In genomic region chr17:82193050-82193449, GRCh38 we compare ENCODE assay signal across 7 cellular contexts. TPM values are rescaled to one million over a fixed set of nuclear protein-coding genes. Genes with fewer than 3 reads are reported as not detected.
A peak's percentile ranks its signal among the peaks of the same experiment; 100 is the strongest.
DNase-seq lines count a peak whose midpoint lies in the region; ATAC-seq and TF ChIP-seq lines count a peak whose summit lies in the region.
"Not testable (repeated sequence)": the region's sequence is repeated elsewhere in the genome, so short reads cannot be mapped to it uniquely, and the experiment has no call there.

No MANE protein-coding gene starts in this region.

- not testable (repeated sequence) for H3K27me3 ChIP-seq in Peyer's patch; neutrophil; spleen (replicated peaks in 1 of 7)

- H3K27ac ChIP-seq in Peyer's patch (peak overlapping the region in 3 of 4 donors; percentile 30 to 76 (median 75)), neutrophil (peak overlapping the region; percentile 79), spleen (peak overlapping the region in 7 of 8 donors; percentile 6 to 85 (median 67))

- H3K36me3 Mint-ChIP-seq in CD14-positive monocyte: peaks cover 32 to 37% of the 10 kb centered on the region in 2 donors
- H3K36me3 Mint-ChIP-seq in activated CD8-positive, alpha-beta memory T cell treated with anti-CD3 and anti-CD28 coated beads, Interleukin-2, amount 10 ng/mL, durations not matched to agents 7 days and 5 days: peaks cover 23% of the 10 kb centered on the region
- peaks cover 26% of the 10 kb centered on the region for H3K36me3 Mint-ChIP-seq in endothelial cell (ENCODE audit: low read depth, unreplicated experiment)

- H3K9me3 ChIP-seq in Peyer's patch, mucosa of descending colon, neutrophil, spleen: not testable (repeated sequence)

- not testable (repeated sequence) for H3K36me3 ChIP-seq in Peyer's patch; mucosa of descending colon (ENCODE audit: low read depth)
- peaks cover 13% of the 10 kb centered on the region for H3K36me3 ChIP-seq in neutrophil
- peaks cover 0 to 56% (median 11%) of the 10 kb centered on the region in 6 donors for H3K36me3 ChIP-seq in spleen

- H3K27ac Mint-ChIP-seq in CD14-positive monocyte: peak overlapping the region; percentile 56 to 94 (median 85)
- H3K27ac Mint-ChIP-seq in activated CD8-positive, alpha-beta memory T cell treated with anti-CD3 and anti-CD28 coated beads, Interleukin-2, amount 10 ng/mL, durations not matched to agents 7 days and 5 days: peak overlapping the region; percentile 50
- peak overlapping the region; percentile 87 for H3K27ac Mint-ChIP-seq in endothelial cell (ENCODE audit: unreplicated experiment)

- H3K9me3 Mint-ChIP-seq in CD14-positive monocyte; activated CD8-positive, alpha-beta memory T cell treated with anti-CD3 and anti-CD28 coated beads, Interleukin-2, amount 10 ng/mL, durations not matched to agents 7 days and 5 days (ENCODE audit: low read depth); endothelial cell (ENCODE audit: unreplicated experiment): not testable (repeated sequence)

- peaks cover 17% of the 10 kb centered on the region for H3K4me1 Mint-ChIP-seq in CD14-positive monocyte
- peaks cover 12% of the 10 kb centered on the region for H3K4me1 Mint-ChIP-seq in activated CD8-positive, alpha-beta memory T cell treated with anti-CD3 and anti-CD28 coated beads, Interleukin-2, amount 10 ng/mL, durations not matched to agents 7 days and 5 days
- H3K4me1 Mint-ChIP-seq in endothelial cell (ENCODE audit: unreplicated experiment): peaks cover 17% of the 10 kb centered on the region

- not testable (repeated sequence) for ATAC-seq in activated CD8-positive, alpha-beta memory T cell treated with anti-CD3 and anti-CD28 coated beads, Interleukin-2, amount 10 ng/mL, durations not matched to agents 7 days and 5 days
- peak; percentile 55 for ATAC-seq in mucosa of descending colon

- intact Hi-C loops in CD14-positive monocyte (cut with micrococcal nuclease); mucosa of descending colon (cut with DNase I, micrococcal nuclease); spleen (cut with DNase I; ENCODE audit: low total_unique reads): not testable (repeated sequence)

- H3K27me3 Mint-ChIP-seq in CD14-positive monocyte (ENCODE audit: low read depth in 3 of 3); activated CD8-positive, alpha-beta memory T cell treated with anti-CD3 and anti-CD28 coated beads, Interleukin-2, amount 10 ng/mL, durations not matched to agents 7 days and 5 days; endothelial cell (ENCODE audit: unreplicated experiment): not testable (repeated sequence)

- not testable (repeated sequence) for H3K4me3 ChIP-seq in Peyer's patch; mucosa of descending colon; neutrophil (ENCODE audit: low read depth in 1 of 2, low read length in 1 of 2); spleen

- TF ChIP-seq POLR2A in Peyer's patch (IDR thresholded peaks at IDR 0.05); spleen (IDR thresholded peaks at IDR 0.05): not testable (repeated sequence)

- not testable (repeated sequence) for DNase-seq in CD14-positive monocyte (ENCODE audit: low spot score); Peyer's patch; activated CD8-positive, alpha-beta memory T cell treated with anti-CD3 and anti-CD28 coated beads, Interleukin-2, amount 10 ng/mL, durations not matched to agents 7 days and 5 days; endothelial cell (ENCODE audit: low spot score); spleen
- DNase-seq in mucosa of descending colon: peak in 2 of 3 donors; percentile 59 to 61

- not testable (repeated sequence) for H3K4me1 ChIP-seq in Peyer's patch; mucosa of descending colon (ENCODE audit: low read depth)
- H3K4me1 ChIP-seq in neutrophil (ENCODE audit: control insufficient read depth in 1 of 2, insufficient read depth in 1 of 2, low read depth in 1 of 2, low read length in 1 of 2) (peaks cover 14 to 19% of the 10 kb centered on the region in 2 experiments), spleen (peaks cover 0 to 21% (median 9%) of the 10 kb centered on the region in 6 donors)

- not testable (repeated sequence) for H3K4me3 Mint-ChIP-seq in CD14-positive monocyte; activated CD8-positive, alpha-beta memory T cell treated with anti-CD3 and anti-CD28 coated beads, Interleukin-2, amount 10 ng/mL, durations not matched to agents 7 days and 5 days
- H3K4me3 Mint-ChIP-seq in endothelial cell (ENCODE audit: unreplicated experiment): peak overlapping the region; percentile 71

- CTCF ChIA-PET in activated CD8-positive, alpha-beta memory T cell treated with anti-CD3 and anti-CD28 coated beads, Interleukin-2, amount 10 ng/mL, durations not matched to agents 7 days and 5 days (lab: Charles Lee): interaction anchor here (1.8 to 3.1 kb wide), 2 partner anchors 9 to 13 kb away, joined by 5 to 10 read pairs; no protein-coding TSS in a partner anchor

- not testable (repeated sequence) for TF ChIP-seq CTCF in CD14-positive monocyte (IDR thresholded peaks at IDR 0.05); Peyer's patch (IDR thresholded peaks at IDR 0.05); endothelial cell (IDR thresholded peaks at IDR 0.05; ENCODE audit: unreplicated experiment); mucosa of descending colon (IDR thresholded peaks at IDR 0.05); neutrophil (IDR thresholded peaks at IDR 0.05); spleen (IDR thresholded peaks at IDR 0.05 in 8 of 11, conservative IDR thresholded peaks at IDR 0.05 in 3 of 11)

- WGBS in spleen, 5 donors: 83 to 90% (median 88%) methylated on average over 6 of the region's 6 CpGs

RNA-seq across cellular contexts. Expression of gene CCDC57, which starts 19.6 kb away (rescaled TPM):
- 10 to 100 TPM; 17.1 to 20.1 TPM for polyA plus RNA-seq in CD14-positive monocyte
- total RNA-seq in Peyer's patch: 100 to 1,000 TPM in 2 of 4 donors, 10 to 100 TPM in 2; 28.2 to 144 (median 79.8) TPM
- total RNA-seq in activated CD8-positive, alpha-beta memory T cell treated with anti-CD3 and anti-CD28 coated beads, Interleukin-2, amount 10 ng/mL, durations not matched to agents 7 days and 5 days: 10 to 100 TPM; 70.2 to 73.9 TPM
- total RNA-seq in endothelial cell (ENCODE audit: unreplicated experiment): 37.2 TPM
- 10 to 100 TPM; 41.3 to 46.3 (median 45.4) TPM for total RNA-seq in mucosa of descending colon
- total RNA-seq in spleen: 10 to 100 TPM; 28.8 to 59.6 (median 43.6) TPM
- polyA plus RNA-seq in spleen: 100 to 1,000 TPM in 1 of 3 donors, 10 to 100 TPM in 2; 82.4 to 164 (median 83.0) TPM

RNA-seq across cellular contexts. Expression of gene SLC16A3, which starts 35.8 kb away (rescaled TPM):
- polyA plus RNA-seq in CD14-positive monocyte: 10 to 100 TPM; 26.3 to 35.3 TPM
- 10 to 100 TPM; 18.9 to 55.0 (median 35.3) TPM for total RNA-seq in Peyer's patch
- total RNA-seq in activated CD8-positive, alpha-beta memory T cell treated with anti-CD3 and anti-CD28 coated beads, Interleukin-2, amount 10 ng/mL, durations not matched to agents 7 days and 5 days: 100 to 1,000 TPM; 119 to 148 TPM
- total RNA-seq in endothelial cell (ENCODE audit: unreplicated experiment): 76.2 TPM
- 100 to 1,000 TPM in 2 of 3 donors, 10 to 100 TPM in 1; 41.0 to 150 (median 104) TPM for total RNA-seq in mucosa of descending colon
- 100 to 1,000 TPM in 3 of 7 donors, 10 to 100 TPM in 4; 41.7 to 185 (median 91.6) TPM for total RNA-seq in spleen
- polyA plus RNA-seq in spleen: 10 to 100 TPM; 11.1 to 28.2 (median 16.5) TPM
